1 cellular context compared by ENCODE assay signal in the genomic region with DNA sequence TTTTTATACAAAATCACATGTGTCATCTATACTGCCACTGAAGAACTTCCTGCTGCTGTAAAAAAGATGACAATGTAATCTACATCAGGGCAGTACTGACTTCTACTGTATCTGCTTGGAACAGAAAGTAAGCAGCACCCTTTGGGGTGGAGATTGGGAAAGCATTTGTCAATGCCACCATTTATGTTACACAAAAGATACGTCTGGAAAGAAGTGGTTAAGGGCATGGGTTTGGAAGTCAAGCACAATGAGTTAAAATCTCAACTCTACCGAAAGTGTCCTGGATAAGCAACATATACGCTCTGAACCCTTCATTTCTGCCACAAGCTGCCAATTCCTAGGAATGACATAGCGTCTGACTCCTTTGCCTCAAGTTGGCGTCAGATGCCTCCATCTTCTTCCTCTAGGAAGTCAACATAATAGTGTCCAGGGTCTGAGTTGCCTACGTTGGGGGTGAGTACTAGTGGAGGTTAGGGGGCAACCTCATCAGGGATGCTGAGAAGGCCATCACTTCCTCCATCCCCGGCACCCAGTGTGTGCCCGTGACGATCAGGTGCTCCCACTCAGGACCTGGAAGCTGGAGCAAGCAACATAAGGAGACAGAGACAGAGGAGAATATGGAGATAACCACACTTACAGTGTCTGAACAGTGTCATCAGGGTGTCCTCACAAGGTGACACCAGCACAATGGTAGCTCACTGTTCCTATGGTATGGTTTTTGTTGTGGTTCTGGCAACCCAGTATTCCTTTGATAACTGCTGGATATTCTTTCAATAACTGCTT.
TF ChIP-seq lines count a peak whose summit lies in the region.

No MANE protein-coding gene starts in this region.

TF ChIP-seq in K562, 482 proteins besides CTCF, POLR2A, EP300 and RAD21 (continued from another document and continues in another):
- TF ChIP-seq MEIS2 (IDR thresholded peaks at IDR 0.05; ENCODE audit: partially characterized antibody) (peak; percentile 98), RB1 (IDR thresholded peaks at IDR 0.05; ENCODE audit: low read depth) (no peak), ZNF217 (CRISPR knock-in tag; IDR thresholded peaks at IDR 0.05) (no peak), STAT5A (IDR thresholded peaks at IDR 0.05; ENCODE audit: borderline replicate concordance, low read length) (peak; percentile 93), ZMIZ1 (IDR thresholded peaks at IDR 0.05; ENCODE audit: low read depth in 2 of 2, low read length in 2 of 2) (peak in 1 of 2 experiments; percentile 89; a peak in 2 of 4 replicates), U2AF2 (optimal IDR thresholded peaks at IDR 0.05; ENCODE audit: low read depth, low read length) (no peak), THRAP3 (IDR thresholded peaks at IDR 0.05; ENCODE audit: borderline replicate concordance) (no peak), SMAD1 (IDR thresholded peaks at IDR 0.05; ENCODE audit: low read depth, low read length, partially characterized antibody) (no peak), KLF16 (IDR thresholded peaks at IDR 0.05) (peak; percentile 89), PTTG1 (tag; IDR thresholded peaks at IDR 0.05; ENCODE audit: low read depth) (no peak), ZNF408 (CRISPR knock-in tag; IDR thresholded peaks at IDR 0.05; ENCODE audit: low read depth) (no peak), ZNF507 (tag; conservative IDR thresholded peaks at IDR 0.05) (no peak), CEBPG (CRISPR knock-in tag; IDR thresholded peaks at IDR 0.05) (no peak), CEBPG (tag; conservative IDR thresholded peaks at IDR 0.05 in 1 of 2, IDR thresholded peaks at IDR 0.05 in 1 of 2) (no peak), NFYB (IDR thresholded peaks at IDR 0.05; ENCODE audit: extremely low read depth, insufficient read length) (no peak), MED1 (CRISPR knock-in tag; IDR thresholded peaks at IDR 0.05; ENCODE audit: borderline replicate concordance) (no peak), TFAM (CRISPR knock-in tag; conservative IDR thresholded peaks at IDR 0.05) (no peak), HNRNPUL1 (IDR thresholded peaks at IDR 0.05; ENCODE audit: low read length) (no peak), ARID2 (IDR thresholded peaks at IDR 0.05) (no peak), E2F1 (CRISPR knock-in tag; IDR thresholded peaks at IDR 0.05) (no peak), STAG1 (CRISPR knock-in tag; IDR thresholded peaks at IDR 0.05; ENCODE audit: borderline replicate concordance) (no peak), SETDB1 (IDR thresholded peaks at IDR 0.05; ENCODE audit: low read length) (no peak), ZNF780A (CRISPR knock-in tag; IDR thresholded peaks at IDR 0.05) (no peak), ZNF324 (CRISPR knock-in tag; IDR thresholded peaks at IDR 0.05) (no peak), MYBL2 (IDR thresholded peaks at IDR 0.05; ENCODE audit: low read depth) (no peak), MYBL2 (CRISPR knock-in tag; IDR thresholded peaks at IDR 0.05; ENCODE audit: borderline replicate concordance) (no peak), SP1 (CRISPR knock-in tag; IDR thresholded peaks at IDR 0.05) (0 out of 2 replicates have a peak, but pooled peaks have one; percentile 17), HDGF (IDR thresholded peaks at IDR 0.05) (no peak; the same call in 1 of the 2 replicates), ZNF41 (CRISPR knock-in tag; conservative IDR thresholded peaks at IDR 0.05) (no peak), ARNT (IDR thresholded peaks at IDR 0.05) (peak; percentile 73 to 86; a peak in 3 of 4 replicates), BHLHE40 (IDR thresholded peaks at IDR 0.05; ENCODE audit: low read length) (peak; percentile 45; the same call in 1 of the 2 replicates), BRD9 (IDR thresholded peaks at IDR 0.05; ENCODE audit: low read depth, partially characterized antibody) (peak; percentile 28), CXXC5 (CRISPR knock-in tag; IDR thresholded peaks at IDR 0.05) (peak; percentile 55), ZBTB1 (CRISPR knock-in tag; IDR thresholded peaks at IDR 0.05; ENCODE audit: borderline replicate concordance, low read depth) (no peak), ETV5 (CRISPR knock-in tag; IDR thresholded peaks at IDR 0.05; ENCODE audit: low read depth) (peak; percentile 52; the same call in 1 of the 2 replicates), NFIX (CRISPR knock-in tag; IDR thresholded peaks at IDR 0.05; ENCODE audit: low read depth) (no peak), HNRNPLL (IDR thresholded peaks at IDR 0.05; ENCODE audit: low read depth, low read length, poor library complexity, severe bottlenecking) (no peak), KLF1 (tag; IDR thresholded peaks at IDR 0.05) (no peak)
- TF ChIP-seq, protein P1, sequence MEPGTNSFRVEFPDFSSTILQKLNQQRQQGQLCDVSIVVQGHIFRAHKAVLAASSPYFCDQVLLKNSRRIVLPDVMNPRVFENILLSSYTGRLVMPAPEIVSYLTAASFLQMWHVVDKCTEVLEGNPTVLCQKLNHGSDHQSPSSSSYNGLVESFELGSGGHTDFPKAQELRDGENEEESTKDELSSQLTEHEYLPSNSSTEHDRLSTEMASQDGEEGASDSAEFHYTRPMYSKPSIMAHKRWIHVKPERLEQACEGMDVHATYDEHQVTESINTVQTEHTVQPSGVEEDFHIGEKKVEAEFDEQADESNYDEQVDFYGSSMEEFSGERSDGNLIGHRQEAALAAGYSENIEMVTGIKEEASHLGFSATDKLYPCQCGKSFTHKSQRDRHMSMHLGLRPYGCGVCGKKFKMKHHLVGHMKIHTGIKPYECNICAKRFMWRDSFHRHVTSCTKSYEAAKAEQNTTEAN (CRISPR knock-in tag; IDR thresholded peaks at IDR 0.05), result no peak
- TF ChIP-seq, protein P2, sequence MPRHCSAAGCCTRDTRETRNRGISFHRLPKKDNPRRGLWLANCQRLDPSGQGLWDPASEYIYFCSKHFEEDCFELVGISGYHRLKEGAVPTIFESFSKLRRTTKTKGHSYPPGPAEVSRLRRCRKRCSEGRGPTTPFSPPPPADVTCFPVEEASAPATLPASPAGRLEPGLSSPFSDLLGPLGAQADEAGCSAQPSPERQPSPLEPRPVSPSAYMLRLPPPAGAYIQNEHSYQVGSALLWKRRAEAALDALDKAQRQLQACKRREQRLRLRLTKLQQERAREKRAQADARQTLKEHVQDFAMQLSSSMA (CRISPR knock-in tag; IDR thresholded peaks at IDR 0.05), result no peak
- TF ChIP-seq, protein P3, sequence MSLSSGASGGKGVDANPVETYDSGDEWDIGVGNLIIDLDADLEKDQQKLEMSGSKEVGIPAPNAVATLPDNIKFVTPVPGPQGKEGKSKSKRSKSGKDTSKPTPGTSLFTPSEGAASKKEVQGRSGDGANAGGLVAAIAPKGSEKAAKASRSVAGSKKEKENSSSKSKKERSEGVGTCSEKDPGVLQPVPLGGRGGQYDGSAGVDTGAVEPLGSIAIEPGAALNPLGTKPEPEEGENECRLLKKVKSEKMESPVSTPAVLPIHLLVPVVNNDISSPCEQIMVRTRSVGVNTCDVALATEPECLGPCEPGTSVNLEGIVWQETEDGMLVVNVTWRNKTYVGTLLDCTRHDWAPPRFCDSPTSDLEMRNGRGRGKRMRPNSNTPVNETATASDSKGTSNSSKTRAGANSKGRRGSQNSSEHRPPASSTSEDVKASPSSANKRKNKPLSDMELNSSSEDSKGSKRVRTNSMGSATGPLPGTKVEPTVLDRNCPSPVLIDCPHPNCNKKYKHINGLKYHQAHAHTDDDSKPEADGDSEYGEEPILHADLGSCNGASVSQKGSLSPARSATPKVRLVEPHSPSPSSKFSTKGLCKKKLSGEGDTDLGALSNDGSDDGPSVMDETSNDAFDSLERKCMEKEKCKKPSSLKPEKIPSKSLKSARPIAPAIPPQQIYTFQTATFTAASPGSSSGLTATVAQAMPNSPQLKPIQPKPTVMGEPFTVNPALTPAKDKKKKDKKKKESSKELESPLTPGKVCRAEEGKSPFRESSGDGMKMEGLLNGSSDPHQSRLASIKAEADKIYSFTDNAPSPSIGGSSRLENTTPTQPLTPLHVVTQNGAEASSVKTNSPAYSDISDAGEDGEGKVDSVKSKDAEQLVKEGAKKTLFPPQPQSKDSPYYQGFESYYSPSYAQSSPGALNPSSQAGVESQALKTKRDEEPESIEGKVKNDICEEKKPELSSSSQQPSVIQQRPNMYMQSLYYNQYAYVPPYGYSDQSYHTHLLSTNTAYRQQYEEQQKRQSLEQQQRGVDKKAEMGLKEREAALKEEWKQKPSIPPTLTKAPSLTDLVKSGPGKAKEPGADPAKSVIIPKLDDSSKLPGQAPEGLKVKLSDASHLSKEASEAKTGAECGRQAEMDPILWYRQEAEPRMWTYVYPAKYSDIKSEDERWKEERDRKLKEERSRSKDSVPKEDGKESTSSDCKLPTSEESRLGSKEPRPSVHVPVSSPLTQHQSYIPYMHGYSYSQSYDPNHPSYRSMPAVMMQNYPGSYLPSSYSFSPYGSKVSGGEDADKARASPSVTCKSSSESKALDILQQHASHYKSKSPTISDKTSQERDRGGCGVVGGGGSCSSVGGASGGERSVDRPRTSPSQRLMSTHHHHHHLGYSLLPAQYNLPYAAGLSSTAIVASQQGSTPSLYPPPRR (CRISPR knock-in tag; IDR thresholded peaks at IDR 0.05; ENCODE audit: borderline replicate concordance), result no peak
- TF ChIP-seq, protein P4, sequence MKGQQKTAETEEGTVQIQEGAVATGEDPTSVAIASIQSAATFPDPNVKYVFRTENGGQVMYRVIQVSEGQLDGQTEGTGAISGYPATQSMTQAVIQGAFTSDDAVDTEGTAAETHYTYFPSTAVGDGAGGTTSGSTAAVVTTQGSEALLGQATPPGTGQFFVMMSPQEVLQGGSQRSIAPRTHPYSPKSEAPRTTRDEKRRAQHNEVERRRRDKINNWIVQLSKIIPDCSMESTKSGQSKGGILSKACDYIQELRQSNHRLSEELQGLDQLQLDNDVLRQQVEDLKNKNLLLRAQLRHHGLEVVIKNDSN (CRISPR knock-in tag; IDR thresholded peaks at IDR 0.05), result no peak
- TF ChIP-seq, protein P5, sequence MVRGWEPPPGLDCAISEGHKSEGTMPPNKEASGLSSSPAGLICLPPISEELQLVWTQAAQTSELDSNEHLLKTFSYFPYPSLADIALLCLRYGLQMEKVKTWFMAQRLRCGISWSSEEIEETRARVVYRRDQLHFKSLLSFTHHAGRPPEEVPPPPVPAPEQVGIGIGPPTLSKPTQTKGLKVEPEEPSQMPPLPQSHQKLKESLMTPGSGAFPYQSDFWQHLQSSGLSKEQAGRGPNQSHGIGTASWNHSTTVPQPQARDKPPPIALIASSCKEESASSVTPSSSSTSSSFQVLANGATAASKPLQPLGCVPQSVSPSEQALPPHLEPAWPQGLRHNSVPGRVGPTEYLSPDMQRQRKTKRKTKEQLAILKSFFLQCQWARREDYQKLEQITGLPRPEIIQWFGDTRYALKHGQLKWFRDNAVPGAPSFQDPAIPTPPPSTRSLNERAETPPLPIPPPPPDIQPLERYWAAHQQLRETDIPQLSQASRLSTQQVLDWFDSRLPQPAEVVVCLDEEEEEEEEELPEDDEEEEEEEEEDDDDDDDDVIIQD (CRISPR knock-in tag; IDR thresholded peaks at IDR 0.05), result no peak
- TF ChIP-seq, protein P6, sequence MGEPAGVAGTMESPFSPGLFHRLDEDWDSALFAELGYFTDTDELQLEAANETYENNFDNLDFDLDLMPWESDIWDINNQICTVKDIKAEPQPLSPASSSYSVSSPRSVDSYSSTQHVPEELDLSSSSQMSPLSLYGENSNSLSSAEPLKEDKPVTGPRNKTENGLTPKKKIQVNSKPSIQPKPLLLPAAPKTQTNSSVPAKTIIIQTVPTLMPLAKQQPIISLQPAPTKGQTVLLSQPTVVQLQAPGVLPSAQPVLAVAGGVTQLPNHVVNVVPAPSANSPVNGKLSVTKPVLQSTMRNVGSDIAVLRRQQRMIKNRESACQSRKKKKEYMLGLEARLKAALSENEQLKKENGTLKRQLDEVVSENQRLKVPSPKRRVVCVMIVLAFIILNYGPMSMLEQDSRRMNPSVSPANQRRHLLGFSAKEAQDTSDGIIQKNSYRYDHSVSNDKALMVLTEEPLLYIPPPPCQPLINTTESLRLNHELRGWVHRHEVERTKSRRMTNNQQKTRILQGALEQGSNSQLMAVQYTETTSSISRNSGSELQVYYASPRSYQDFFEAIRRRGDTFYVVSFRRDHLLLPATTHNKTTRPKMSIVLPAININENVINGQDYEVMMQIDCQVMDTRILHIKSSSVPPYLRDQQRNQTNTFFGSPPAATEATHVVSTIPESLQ (CRISPR knock-in tag; IDR thresholded peaks at IDR 0.05), result no peak
